8 cellular contexts compared by ENCODE assay signal in the genomic region with DNA sequence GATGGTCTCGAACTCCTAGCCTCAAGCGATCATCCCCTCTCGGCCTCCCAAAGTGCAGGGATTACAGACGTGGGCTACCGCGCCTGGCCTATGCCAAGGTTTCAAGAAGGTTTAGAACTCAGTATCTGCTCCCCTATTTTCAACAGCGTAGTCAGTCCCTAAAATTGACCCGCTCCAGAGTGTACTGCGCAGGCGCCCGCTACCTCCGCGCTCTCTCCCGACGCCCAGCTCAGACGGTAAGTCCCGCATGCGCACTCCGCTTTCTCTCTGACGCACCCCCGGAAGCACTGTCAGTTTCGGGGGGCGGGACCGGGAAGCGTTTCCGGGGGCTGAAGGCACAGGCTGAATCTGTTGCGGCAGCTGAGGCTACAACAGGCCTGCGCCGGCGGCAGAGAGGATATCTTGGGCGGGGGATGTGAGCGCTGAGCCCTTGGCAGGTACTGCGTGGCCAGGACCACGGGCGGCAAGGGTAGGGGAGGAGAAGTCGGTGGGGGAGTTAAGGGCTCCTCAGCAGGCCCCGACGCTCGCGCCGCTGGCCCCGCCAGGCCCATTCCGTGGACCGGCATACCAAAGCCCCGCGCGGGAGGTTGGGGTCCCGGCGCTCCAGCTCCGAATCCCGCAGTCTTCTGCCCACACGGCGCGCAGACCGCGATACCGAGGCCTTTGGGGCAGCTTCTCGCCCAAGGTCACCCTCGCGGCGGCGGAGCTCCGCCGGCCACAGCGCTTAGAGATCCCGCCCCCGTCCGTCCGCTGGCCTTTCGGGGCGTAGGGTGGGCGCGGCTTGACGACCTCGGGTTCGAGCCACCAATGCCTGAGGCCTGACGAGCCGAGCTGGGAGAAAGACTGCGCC.
DNase-seq lines count a peak whose midpoint lies in the region; ATAC-seq lines count a peak whose summit lies in the region.

Gene ZBTB43, plus strand, starts transcription at position 345 of the 850 bp plus-strand sequence. CDS start 27,470 bp downstream, outside the sequence.

- peaks cover 28 to 48% (median 41%) of the 10 kb centered on the region in 11 experiments; a peak in 20 of 22 replicates for H4K20me1 ChIP-seq in BLaER1 treated with 17β-estradiol and CSF1 and Interleukin-3, amounts not matched to agents 10 nM and 100 nM

- H3K4me2 ChIP-seq in BLaER1 treated with 17β-estradiol and CSF1 and Interleukin-3, amounts not matched to agents 10 nM and 100 nM: peak within 1 kb of the TSS; percentile 87 to 99 (median 93)

- peak; percentile 75 for ATAC-seq in GM19351 (IDR thresholded peaks at IDR 0.05; ENCODE audit: unreplicated experiment)
- peak; percentile 73 for ATAC-seq in HG03521 (IDR thresholded peaks at IDR 0.05; ENCODE audit: unreplicated experiment)

- DNase-seq in NCI-H748 treated with DMSO at 0.1 percent for 48 hours (lab: John Stamatoyannopoulos, UW) (peak; percentile 90), cortex of kidney (lab: John Stamatoyannopoulos, UW) (peak; percentile 18), left kidney (ENCODE audit: low read depth, low spot score) (peak; percentile 99)
- DNase-seq in activated CD4-positive, alpha-beta T cell treated with anti-CD3 and anti-CD28 coated beads, Interleukin-2, amount 50 U/mL, for 1 hour: peak; percentile 99
- peak; percentile 98 for DNase-seq in stimulated activated CD4-positive, alpha-beta T cell treated with anti-CD3 and anti-CD28 coated beads, Interleukin-1b, Interleukin-23, amount 100 ng/mL, for 48 hours

- H3K4me3 ChIP-seq in BLaER1 treated with 17β-estradiol and CSF1 and Interleukin-3, amounts not matched to agents 10 nM and 100 nM: peak within 1 kb of the TSS; percentile 76 to 97 (median 93)

- H3K27ac ChIP-seq in BLaER1 treated with 17β-estradiol and CSF1 and Interleukin-3, amounts not matched to agents 10 nM and 100 nM: peak within 1 kb of the TSS; percentile 83 to 96 (median 86)

- peaks cover 31 to 56% (median 42%) of the 10 kb centered on the region in 10 experiments for H3K4me1 ChIP-seq in BLaER1 treated with 17β-estradiol and CSF1 and Interleukin-3, amounts not matched to agents 10 nM and 100 nM

- peak within 1 kb of the TSS; percentile 87 to 98 (median 90) for H3K9ac ChIP-seq in BLaER1 treated with 17β-estradiol and CSF1 and Interleukin-3, amounts not matched to agents 10 nM and 100 nM

- peaks cover 0 to 6% (median 0%) of the 10 kb centered on the region in 11 experiments; a peak in 3 of 22 replicates for H3K9me3 ChIP-seq in BLaER1 treated with 17β-estradiol and CSF1 and Interleukin-3, amounts not matched to agents 10 nM and 100 nM (replicated peaks in 1 of 11)

- H3K27me3 ChIP-seq in BLaER1 treated with 17β-estradiol and CSF1 and Interleukin-3, amounts not matched to agents 10 nM and 100 nM: no peaks in the 10 kb centered on the region

- peaks cover 9 to 28% (median 14%) of the 10 kb centered on the region in 11 experiments; a peak in 21 of 22 replicates for H3K36me3 ChIP-seq in BLaER1 treated with 17β-estradiol and CSF1 and Interleukin-3, amounts not matched to agents 10 nM and 100 nM

Comparison
In these comparisons a context has a peak if more than half of its experiments do, and no peak if none do; other contexts are left out.
1. Peak in every context shown above with its lines: DNase-seq, ATAC-seq, H3K4me3 ChIP-seq and H3K27ac ChIP-seq.
2. DNase-seq: peak in every context shown above with its lines; median percentile 99 in activated CD4-positive, alpha-beta T cell treated with anti-CD3 and anti-CD28 coated beads, Interleukin-2, amount 50 U/mL, for 1 hour; 99 in left kidney; 98 in stimulated activated CD4-positive, alpha-beta T cell treated with anti-CD3 and anti-CD28 coated beads, Interleukin-1b, Interleukin-23, amount 100 ng/mL, for 48 hours; 90 in NCI-H748 treated with DMSO at 0.1 percent for 48 hours; 18 in cortex of kidney.